8 cellular contexts compared by ENCODE assay signal in the genomic region with DNA sequence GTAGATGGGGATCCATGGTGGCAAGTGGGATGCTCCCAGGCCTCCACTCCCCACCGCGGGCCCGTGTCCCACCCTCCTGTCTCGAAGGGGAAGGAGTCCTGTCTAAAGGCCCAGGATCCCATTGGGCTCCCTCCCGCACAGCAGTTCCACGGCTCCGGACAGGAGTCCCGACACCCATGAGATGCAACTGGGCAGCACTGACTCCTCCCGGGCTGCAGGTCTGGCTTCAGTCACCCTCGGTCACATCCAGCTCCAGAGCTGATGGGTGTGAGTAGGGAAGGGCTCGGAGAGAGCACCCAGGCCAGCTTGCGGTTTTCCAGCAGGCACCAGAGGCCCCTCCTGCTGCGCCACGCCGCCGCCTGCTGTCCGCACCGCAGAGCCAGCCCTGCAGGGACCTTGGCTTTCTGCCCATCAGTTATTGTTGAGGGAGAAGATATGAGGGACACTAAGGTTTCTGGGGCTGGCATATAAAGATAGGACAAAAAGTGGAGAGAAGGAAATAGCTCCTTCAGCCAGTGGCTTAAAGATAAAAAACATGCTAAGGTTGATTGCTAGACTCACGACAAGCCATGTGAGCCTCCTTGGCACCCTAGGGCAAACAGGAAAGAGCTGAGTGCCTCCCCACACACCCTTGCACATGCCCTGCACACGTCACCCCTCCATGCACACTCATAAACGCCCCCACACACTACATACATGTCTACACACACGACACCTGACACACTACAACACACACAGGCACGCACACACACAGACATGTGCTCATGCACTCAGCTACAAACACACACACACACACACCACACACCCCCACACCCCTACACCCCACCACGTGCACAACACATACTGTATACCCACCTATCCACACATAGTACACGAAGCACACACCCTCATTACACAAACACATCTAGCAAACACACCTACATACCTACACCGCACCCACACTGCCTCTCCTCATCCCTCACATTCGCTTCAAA.
DNase-seq lines count a peak whose midpoint lies in the region; ATAC-seq and TF ChIP-seq lines count a peak whose summit lies in the region.

No MANE protein-coding gene starts in this region.

- peaks cover 4 to 21% of the 10 kb centered on the region in 2 donors for H3K4me1 ChIP-seq in adrenal gland (replicated peaks in 1 of 2)
- no peaks in the 10 kb centered on the region for H3K4me1 ChIP-seq in lung (ENCODE audit: control insufficient read depth in 2 of 2, insufficient read depth in 2 of 2, low read length in 2 of 2)
- H3K4me1 ChIP-seq in MM.1S (ENCODE audit: low read length): no peaks in the 10 kb centered on the region

- DNase-seq in DMS153 treated with DMSO at 0.1 percent for 48 hours (lab: John Stamatoyannopoulos, UW; ENCODE audit: unreplicated experiment) (peak; percentile 52), M059J (ENCODE audit: low read depth) (peak; percentile 30), adrenal gland (peak; percentile 75 to 88 (median 85)), lung (ENCODE audit: low spot score) (peak; percentile 62), NCI-H524 treated with DMSO at 0.1 percent for 48 hours (lab: John Stamatoyannopoulos, UW) (no peak), MM.1S (no peak), epidermal melanocyte (ENCODE audit: insufficient read length, low spot score) (no peak)

- no peaks in the 10 kb centered on the region for H3F3A ChIP-seq in MM.1S (ENCODE audit: insufficient read depth, low read length)

- no peak overlapping the region for H2AFZ ChIP-seq in MM.1S (ENCODE audit: low read length)

- H3K36me3 ChIP-seq in adrenal gland (replicated peaks in 1 of 2): no peaks in the 10 kb centered on the region
- no peaks in the 10 kb centered on the region for H3K36me3 ChIP-seq in lung (ENCODE audit: control insufficient read depth in 2 of 2, insufficient read depth in 2 of 2, low read length in 2 of 2)
- H3K36me3 ChIP-seq in MM.1S (replicated peaks; ENCODE audit: insufficient read depth, low read length): no peaks in the 10 kb centered on the region

- no peaks in the 10 kb centered on the region for H4K20me1 ChIP-seq in MM.1S (ENCODE audit: insufficient read depth, low read length)

- TF ChIP-seq CTCF in adrenal gland (IDR thresholded peaks at IDR 0.05): peak in 5 of 6 experiments; percentile 24 to 60 (median 48)
- TF ChIP-seq CTCF in lung (IDR thresholded peaks at IDR 0.05; ENCODE audit: control extremely low read depth, extremely low read depth): no peak
- no peak for TF ChIP-seq CTCF in MM.1S (IDR thresholded peaks at IDR 0.05; ENCODE audit: low read length)

- no peaks in the 10 kb centered on the region for H3K27me3 ChIP-seq in adrenal gland
- H3K27me3 ChIP-seq in lung (ENCODE audit: control insufficient read depth, insufficient read depth): no peaks in the 10 kb centered on the region
- peaks cover 81% of the 10 kb centered on the region for H3K27me3 ChIP-seq in MM.1S (replicated peaks; ENCODE audit: insufficient read depth, low read length)

- H3K9me3 ChIP-seq in adrenal gland (replicated peaks in 1 of 3) (no peaks in the 10 kb centered on the region), lung (ENCODE audit: control insufficient read depth in 2 of 2, insufficient read depth in 1 of 2, low read length in 1 of 2) (no peaks in the 10 kb centered on the region), MM.1S (replicated peaks; ENCODE audit: insufficient read depth, low read length) (no peaks in the 10 kb centered on the region)

- TF ChIP-seq POLR2A in adrenal gland (IDR thresholded peaks at IDR 0.05): no peak

- 42 to 56% (median 49%) methylated on average over 22 to 27 of the region's 27 CpGs for WGBS in adrenal gland, 4 donors
- WGBS in lung, 2 donors: 42 to 47% methylated on average over 27 of the region's 27 CpGs

- H3K9ac ChIP-seq in MM.1S (ENCODE audit: low read length): no peak overlapping the region

- no peak overlapping the region for H3K4me2 ChIP-seq in MM.1S (ENCODE audit: low read depth, low read length)

- ATAC-seq in lung (ENCODE audit: insufficient read depth, low FRiP score) (peak; percentile 44), GM21367 (IDR thresholded peaks at IDR 0.05; ENCODE audit: unreplicated experiment) (no peak)

- intact Hi-C loops in adrenal gland (cut with DNase I): loop anchor here (5.0 to 10.0 kb wide), 2 partner anchors 127 to 294 kb away; partner anchors contain the start of gene GTF3C4 (in 1 of the 2)

- H3K4me3 ChIP-seq in adrenal gland (no peak overlapping the region), lung (no peak overlapping the region), MM.1S (ENCODE audit: low read length) (no peak overlapping the region)

- no peaks in the 10 kb centered on the region for H3K9me2 ChIP-seq in MM.1S (replicated peaks; ENCODE audit: insufficient read depth, low read length)

- no peaks in the 10 kb centered on the region for H3K79me2 ChIP-seq in MM.1S (ENCODE audit: low read length)

- H3K27ac ChIP-seq in adrenal gland (peak overlapping the region in 2 of 5 donors; percentile 38 to 56), lung (ENCODE audit: low read depth in 1 of 2, low read length in 1 of 2) (no peak overlapping the region), MM.1S (ENCODE audit: low read length) (no peak overlapping the region)

Comparison
In these comparisons a context has a peak if more than half of its experiments do, and no peak if none do; other contexts are left out.
1. DNase-seq: peak in DMS153 treated with DMSO at 0.1 percent for 48 hours (single experiment), M059J (single experiment), adrenal gland (7 of 7) and lung (single experiment); none in NCI-H524 treated with DMSO at 0.1 percent for 48 hours (single experiment), MM.1S (single experiment) and epidermal melanocyte (single experiment).
2. CTCF ChIP-seq: peak in adrenal gland (5 of 6); none in lung (single experiment) and MM.1S (single experiment).